Comparison of ENCODE assay signal across 20 cellular contexts in the genomic region with DNA sequence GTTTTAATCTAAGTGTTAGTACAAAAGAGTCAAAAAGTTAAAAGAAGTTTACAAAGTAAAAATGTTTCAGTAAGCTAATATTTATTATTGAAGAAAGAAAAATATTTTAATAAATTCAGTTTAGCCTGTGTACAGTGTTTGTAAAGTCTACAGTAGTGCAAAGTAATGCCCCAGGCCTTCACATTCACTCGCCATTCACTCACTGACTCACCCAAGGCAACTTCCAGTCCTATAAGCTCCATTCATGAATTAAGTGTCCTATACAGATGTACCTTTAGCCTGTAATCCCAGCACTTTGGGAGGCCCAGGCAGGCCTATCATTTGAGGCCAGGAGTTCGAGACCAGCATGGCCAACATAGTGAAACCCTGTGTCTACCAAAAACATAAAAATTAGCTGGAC. TPM values are rescaled to one million over a fixed set of nuclear protein-coding genes. Genes with fewer than 3 reads are reported as not detected.
A peak's percentile ranks its signal among the peaks of the same experiment; 100 is the strongest.
DNase-seq lines count a peak whose midpoint lies in the region; ATAC-seq and TF ChIP-seq lines count a peak whose summit lies in the region.
"Had no signal": no experiment of that assay in that cellular context is flagged by ENCODE, and none has a peak within 500 bp of the region (broad histone marks: within the 10 kb centered on the region; RNA-seq: fewer than 3 reads in every experiment).

No MANE protein-coding gene starts in this region.

- H3K4me2 ChIP-seq in IMR-90 (ENCODE audit: low read depth, low read length), result no peak overlapping the region
- no peak overlapping the region for H3K4me2 ChIP-seq in OCI-LY7 (ENCODE audit: low read length)
- H3K4me2 ChIP-seq: PC-9 had no signal

- TF ChIP-seq CTCF in IMR-90 (conservative IDR thresholded peaks at IDR 0.05; ENCODE audit: low read depth, low read length), result no peak
- TF ChIP-seq CTCF in foreskin keratinocyte (conservative IDR thresholded peaks at IDR 0.05), result no peak
- no peak for TF ChIP-seq CTCF in OCI-LY7 (conservative IDR thresholded peaks at IDR 0.05; ENCODE audit: low read length)

- no peak overlapping the region for H3K27ac ChIP-seq in IMR-90 (ENCODE audit: insufficient read depth, low read length)
- H3K27ac ChIP-seq in foreskin keratinocyte, result no peak overlapping the region
- H3K27ac ChIP-seq in OCI-LY7 (ENCODE audit: low read depth, low read length, poor library complexity, severe bottlenecking), result no peak overlapping the region
- H3K27ac ChIP-seq: PC-9, SJCRH30 had no signal

- no peaks in the 10 kb centered on the region for H3K36me3 ChIP-seq in IMR-90 (ENCODE audit: control insufficient read depth, insufficient read depth, low read length)
- no peaks in the 10 kb centered on the region for H3K36me3 ChIP-seq in OCI-LY7 (ENCODE audit: insufficient read depth, low read length)
- H3K36me3 ChIP-seq: BE2C, SJCRH30 had no signal

- H3K4me1 ChIP-seq in IMR-90 (ENCODE audit: control insufficient read depth, insufficient read depth, low read length) (no peaks in the 10 kb centered on the region), foreskin keratinocyte (no peaks in the 10 kb centered on the region), OCI-LY7 (ENCODE audit: insufficient read depth, low read length, poor library complexity, severe bottlenecking) (no peaks in the 10 kb centered on the region)
- H3K4me1 ChIP-seq: BE2C, SJCRH30 had no signal

- no peak overlapping the region for H2AK9ac ChIP-seq in IMR-90 (replicated peaks; ENCODE audit: low read depth, low read length, poor library complexity)

- H2AK5ac ChIP-seq in IMR-90 (ENCODE audit: low read depth, low read length), result no peak overlapping the region

- peaks cover 6% of the 10 kb centered on the region for H3K4me1 Mint-ChIP-seq in activated T-helper 2 cell treated with anti-CD3 and anti-CD28 coated beads, Interferon-gamma antibody, Interleukin-2, Interleukin-4, amounts not matched to agents 10 μg/mL and 5 μg/mL and 100 μg/mL, durations not matched to agents 14 hours and 24 hours and 36 hours (ENCODE audit: low read depth)
- H3K4me1 Mint-ChIP-seq in activated naive CD8-positive, alpha-beta T cell treated with anti-CD3 and anti-CD28 coated beads, Interleukin-2, amount 50 U/mL, for 24 hours, result peaks cover 4% of the 10 kb centered on the region

- no peak for TF ChIP-seq POLR2A in IMR-90 (IDR thresholded peaks at IDR 0.05; ENCODE audit: low read depth, low read length)

- intact Hi-C loops in IMR-90 (cut with micrococcal nuclease), result no loop called here
- intact Hi-C loops in activated T-helper 2 cell treated with anti-CD3 and anti-CD28 coated beads, Interferon-gamma antibody, Interleukin-2, Interleukin-4, amounts not matched to agents 10 μg/mL and 5 μg/mL and 100 μg/mL, durations not matched to agents 14 hours and 24 hours and 36 hours (cut with micrococcal nuclease), result no loop called here
- intact Hi-C loops in OCI-LY7 (cut with micrococcal nuclease; ENCODE audit: unreplicated experiment), result no loop called here

- CTCF ChIA-PET in IMR-90 (lab: Yijun Ruan, JAX), result interaction anchor here (0.8 kb wide), 1 partner anchor 579 kb away, joined by 3 read pairs; no protein-coding TSS in a partner anchor
- CTCF ChIA-PET in OCI-LY7 (lab: Charles Lee; ENCODE audit: unreplicated experiment), result no interaction called here

- POLR2A ChIA-PET in IMR-90 (lab: Charles Lee; ENCODE audit: unreplicated experiment) (no interaction called here), OCI-LY7 (lab: Charles Lee) (interaction anchor here (1.4 kb wide), 1 partner anchor 17 kb away, joined by 3 read pairs; no protein-coding TSS in a partner anchor)

- H2BK5ac ChIP-seq in IMR-90 (ENCODE audit: low read depth, low read length, poor library complexity, severe bottlenecking), result no peak overlapping the region

- dilution Hi-C loops in IMR-90 (cut with HindIII; ENCODE audit: low sequenced_read_pairs, unreplicated experiment), result no loop called here

- no peaks in the 10 kb centered on the region for H3K79me1 ChIP-seq in IMR-90 (ENCODE audit: low read depth in 1 of 2, low read length in 2 of 2)

- DNase-seq in EH (ENCODE audit: low read depth) (peak; percentile 20), IMR-90 (peak; percentile 39), foreskin keratinocyte (peak; percentile 24 to 58), OCI-LY7 (ENCODE audit: low spot score) (no peak), anterior cingulate cortex (lab: John Stamatoyannopoulos, UW) (no peak)
- DNase-seq in activated T-helper 2 cell treated with anti-CD3 and anti-CD28 coated beads, Interferon-gamma antibody, Interleukin-2, Interleukin-4, amounts not matched to agents 10 μg/mL and 5 μg/mL and 100 μg/mL, durations not matched to agents 14 hours and 24 hours and 36 hours (ENCODE audit: low spot score), result no peak
- no peak for DNase-seq in activated naive CD8-positive, alpha-beta T cell treated with anti-CD3 and anti-CD28 coated beads, Interleukin-2, amount 50 U/mL, for 24 hours
- DNase-seq: BE2C; CD4-positive, CD25-positive, alpha-beta regulatory T cell; COR-L47; DMS 273 treated with DMSO at 0.1 percent for 48 hours; NCI-H1417 treated with DMSO at 0.1 percent for 48 hours; NCI-H187 treated with DMSO at 0.1 percent for 48 hours; NCI-H2227 treated with DMSO at 0.1 percent for 48 hours; NCI-H524; NCI-H82; PC-9; SJCRH30 had no signal

- H3K36me3 Mint-ChIP-seq in activated T-helper 2 cell treated with anti-CD3 and anti-CD28 coated beads, Interferon-gamma antibody, Interleukin-2, Interleukin-4, amounts not matched to agents 10 μg/mL and 5 μg/mL and 100 μg/mL, durations not matched to agents 14 hours and 24 hours and 36 hours (ENCODE audit: low read depth), result no peaks in the 10 kb centered on the region
- H3K36me3 Mint-ChIP-seq in activated naive CD8-positive, alpha-beta T cell treated with anti-CD3 and anti-CD28 coated beads, Interleukin-2, amount 50 U/mL, for 24 hours (ENCODE audit: low read depth), result no peaks in the 10 kb centered on the region

- H3K9me3 ChIP-seq in IMR-90 (ENCODE audit: control insufficient read depth, insufficient read depth, low read length) (no peaks in the 10 kb centered on the region), OCI-LY7 (ENCODE audit: low read length) (no peaks in the 10 kb centered on the region)
- H3K9me3 ChIP-seq: BE2C, SJCRH30 had no signal

- no peaks in the 10 kb centered on the region for H3K79me2 ChIP-seq in OCI-LY7 (ENCODE audit: insufficient read depth, low read depth, low read length)

- H3K56ac ChIP-seq in IMR-90 (ENCODE audit: extremely low read depth, insufficient read depth, low read length), result no peak overlapping the region

- H3K4me3 ChIP-seq in IMR-90 (ENCODE audit: insufficient read depth, low read depth, low read length), result no peak overlapping the region
- no peak overlapping the region for H3K4me3 ChIP-seq in OCI-LY7 (ENCODE audit: low read depth, low read length, poor library complexity, severe bottlenecking)
- H3K4me3 ChIP-seq: GM12878, PC-9, SJCRH30 had no signal

- no peaks in the 10 kb centered on the region for H3K9me3 Mint-ChIP-seq in activated T-helper 2 cell treated with anti-CD3 and anti-CD28 coated beads, Interferon-gamma antibody, Interleukin-2, Interleukin-4, amounts not matched to agents 10 μg/mL and 5 μg/mL and 100 μg/mL, durations not matched to agents 14 hours and 24 hours and 36 hours
- no peaks in the 10 kb centered on the region for H3K9me3 Mint-ChIP-seq in activated naive CD8-positive, alpha-beta T cell treated with anti-CD3 and anti-CD28 coated beads, Interleukin-2, amount 50 U/mL, for 24 hours
- H3K9me3 Mint-ChIP-seq: CD4-positive, CD25-positive, alpha-beta regulatory T cell had no signal

- no peaks in the 10 kb centered on the region for H3K27me3 ChIP-seq in IMR-90 (ENCODE audit: control insufficient read depth, insufficient read depth, low read length)
- no peaks in the 10 kb centered on the region for H3K27me3 ChIP-seq in foreskin keratinocyte
- H3K27me3 ChIP-seq: BE2C, SJCRH30 had no signal

- H2AFZ ChIP-seq in IMR-90 (replicated peaks; ENCODE audit: low read length, poor library complexity) (no peak overlapping the region), OCI-LY7 (ENCODE audit: low read length) (no peak overlapping the region)
- H2AFZ ChIP-seq: PC-9 had no signal

- no peak overlapping the region for H3K9ac ChIP-seq in IMR-90 (ENCODE audit: low read depth, low read length)

- H3K9me1 ChIP-seq in IMR-90 (ENCODE audit: insufficient read depth, low read length), result no peaks in the 10 kb centered on the region

- H3K27ac Mint-ChIP-seq in activated T-helper 2 cell treated with anti-CD3 and anti-CD28 coated beads, Interferon-gamma antibody, Interleukin-2, Interleukin-4, amounts not matched to agents 10 μg/mL and 5 μg/mL and 100 μg/mL, durations not matched to agents 14 hours and 24 hours and 36 hours, result peak overlapping the region; percentile 21
- no peak overlapping the region for H3K27ac Mint-ChIP-seq in activated naive CD8-positive, alpha-beta T cell treated with anti-CD3 and anti-CD28 coated beads, Interleukin-2, amount 50 U/mL, for 24 hours
- H3K27ac Mint-ChIP-seq: CD4-positive, CD25-positive, alpha-beta regulatory T cell had no signal

- no peak overlapping the region for H4K5ac ChIP-seq in IMR-90 (ENCODE audit: low read depth, low read length)

- ATAC-seq in IMR-90 (ENCODE audit: low read depth), result peak; percentile 57
- ATAC-seq in foreskin keratinocyte, result peak; percentile 91
- ATAC-seq in HG03196 (IDR thresholded peaks at IDR 0.05; ENCODE audit: unreplicated experiment), result no peak
- ATAC-seq in activated naive CD8-positive, alpha-beta T cell treated with anti-CD3 and anti-CD28 coated beads, Interleukin-2, amount 50 U/mL, for 24 hours, result no peak
- ATAC-seq: GM12878 had no signal

- H2BK15ac ChIP-seq in IMR-90 (ENCODE audit: low read depth, low read length), result no peak overlapping the region

- no peak overlapping the region for H2BK120ac ChIP-seq in IMR-90 (ENCODE audit: low read depth, low read length)

- H4K91ac ChIP-seq in IMR-90 (ENCODE audit: insufficient read depth, low read depth, low read length), result no peak overlapping the region

- 57% methylated on average over 1 of the region's 2 CpGs; no CpG with 5 or more reads in 1 of the 2 experiments for WGBS in IMR-90 (ENCODE audit: extremely low coverage in 2 of 2, insufficient read length in 1 of 2), 2 experiments

- H4K8ac ChIP-seq in IMR-90 (ENCODE audit: low read depth in 2 of 2, low read length in 2 of 2), result no peak overlapping the region

- H3K18ac ChIP-seq in IMR-90 (ENCODE audit: low read depth, low read length), result no peak overlapping the region

- H3K23ac ChIP-seq in IMR-90 (ENCODE audit: low read depth, low read length), result no peak overlapping the region

- H3K14ac ChIP-seq in IMR-90 (replicated peaks; ENCODE audit: low read depth, low read length), result no peak overlapping the region

- no TSS peak for BruUV-seq in IMR-90 (replicated peaks; lab: Mats Ljungman, UMichigan)
- no TSS peak for BruUV-seq in OCI-LY7 (replicated peaks; lab: Mats Ljungman, UMichigan)

- no peak overlapping the region for H2BK20ac ChIP-seq in IMR-90 (ENCODE audit: low read depth, low read length)

- H4K20me1 ChIP-seq in IMR-90 (ENCODE audit: insufficient read depth, low read length), result no peaks in the 10 kb centered on the region
- H4K20me1 ChIP-seq in OCI-LY7 (ENCODE audit: insufficient read depth, low read length), result no peaks in the 10 kb centered on the region

- H3K4me3 Mint-ChIP-seq in activated T-helper 2 cell treated with anti-CD3 and anti-CD28 coated beads, Interferon-gamma antibody, Interleukin-2, Interleukin-4, amounts not matched to agents 10 μg/mL and 5 μg/mL and 100 μg/mL, durations not matched to agents 14 hours and 24 hours and 36 hours (ENCODE audit: low read depth), result no peak overlapping the region
- H3K4me3 Mint-ChIP-seq in activated naive CD8-positive, alpha-beta T cell treated with anti-CD3 and anti-CD28 coated beads, Interleukin-2, amount 50 U/mL, for 24 hours, result no peak overlapping the region
- H3K4me3 Mint-ChIP-seq: CD4-positive, CD25-positive, alpha-beta regulatory T cell had no signal

- no peaks in the 10 kb centered on the region for H3K9me2 ChIP-seq in OCI-LY7 (ENCODE audit: insufficient read depth, low read length)

- H3K4ac ChIP-seq in IMR-90 (ENCODE audit: low read depth, low read length), result no peak overlapping the region

- no peak for TF ChIP-seq RAD21 in IMR-90 (IDR thresholded peaks at IDR 0.05; ENCODE audit: low read length)

- peaks cover 5% of the 10 kb centered on the region for H3K27me3 Mint-ChIP-seq in activated T-helper 2 cell treated with anti-CD3 and anti-CD28 coated beads, Interferon-gamma antibody, Interleukin-2, Interleukin-4, amounts not matched to agents 10 μg/mL and 5 μg/mL and 100 μg/mL, durations not matched to agents 14 hours and 24 hours and 36 hours (ENCODE audit: low read depth)
- peaks cover 3% of the 10 kb centered on the region for H3K27me3 Mint-ChIP-seq in activated naive CD8-positive, alpha-beta T cell treated with anti-CD3 and anti-CD28 coated beads, Interleukin-2, amount 50 U/mL, for 24 hours
- H3K27me3 Mint-ChIP-seq: CD4-positive, CD25-positive, alpha-beta regulatory T cell had no signal

- in situ Hi-C loops in IMR-90 (cut with MboI; ENCODE audit: low sequenced_read_pairs), result no loop called here

RNA-seq across cellular contexts. Expression of a gene that starts 24.1 kb away (rescaled TPM):
- total RNA-seq in IMR-90 (2012; rRNA removed) (19.7 and 24.4 TPM in 2 replicates), foreskin keratinocyte (21.9 and 22.5 TPM in 2 replicates), OCI-LY7 (2022) (28.2 and 29.2 TPM in 2 replicates)
- polyA plus RNA-seq in IMR-90 (2012; rRNA removed) (6.4 and 8.0 TPM in 2 replicates), foreskin keratinocyte (2.7 and 3.0 TPM in 2 replicates)
- 1.1 and 1.9 TPM in 2 replicates for polyA plus RNA-seq in IMR-90 (2012; cell fraction: cytosol; rRNA removed)
- polyA plus RNA-seq in IMR-90 (2012; cell fraction: nucleus; rRNA removed; ENCODE audit: low replicate concordance), result 0.62 and 7.6 TPM in 2 replicates
- 34.9 and 35.0 TPM in 2 replicates for total RNA-seq in activated T-helper 2 cell treated with anti-CD3 and anti-CD28 coated beads, Interferon-gamma antibody, Interleukin-2, Interleukin-4, amounts not matched to agents 10 μg/mL and 5 μg/mL and 100 μg/mL, durations not matched to agents 14 hours and 24 hours and 36 hours
- total RNA-seq in OCI-LY7 (2014; rRNA removed; shearing (Covaris generic)), result 12.2 and 13.6 TPM in 2 replicates

Comparison
In these comparisons a context has a peak if more than half of its experiments do, and no peak if none do; other contexts are left out.
1. DNase-seq: peak in EH (single experiment), IMR-90 (single experiment) and foreskin keratinocyte (2 of 2); none in activated T-helper 2 cell treated with anti-CD3 and anti-CD28 coated beads, Interferon-gamma antibody, Interleukin-2, Interleukin-4, amounts not matched to agents 10 μg/mL and 5 μg/mL and 100 μg/mL, durations not matched to agents 14 hours and 24 hours and 36 hours (single experiment), OCI-LY7 (single experiment), activated naive CD8-positive, alpha-beta T cell treated with anti-CD3 and anti-CD28 coated beads, Interleukin-2, amount 50 U/mL, for 24 hours (single experiment) and anterior cingulate cortex (0 of 58).
2. ATAC-seq: peak in IMR-90 (single experiment) and foreskin keratinocyte (single experiment); none in HG03196 (single experiment) and activated naive CD8-positive, alpha-beta T cell treated with anti-CD3 and anti-CD28 coated beads, Interleukin-2, amount 50 U/mL, for 24 hours (single experiment).